In the genomic region with DNA sequence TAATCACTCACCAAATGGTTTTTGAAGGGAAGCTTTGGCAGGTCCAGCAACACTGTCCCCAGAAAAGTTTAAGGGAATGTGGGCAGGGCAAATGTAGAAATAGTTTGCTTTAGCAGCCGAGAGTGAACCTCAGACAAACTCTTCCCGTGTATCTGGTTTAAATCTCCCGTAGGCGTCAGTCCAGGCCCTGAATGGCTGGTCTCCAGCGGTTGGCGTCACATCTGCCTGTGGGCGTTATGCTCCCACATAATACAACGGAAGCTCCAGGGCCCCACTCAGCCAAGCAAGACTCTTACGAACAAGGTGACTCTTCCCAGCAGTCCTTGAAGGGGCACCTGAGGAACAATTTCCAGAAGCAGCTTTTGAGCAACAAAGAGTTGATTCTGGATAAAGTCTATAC, we compare ENCODE assay signal across 11 cellular contexts. TPM values are rescaled to one million over a fixed set of nuclear protein-coding genes. Genes with fewer than 3 reads are reported as not detected.
A peak's percentile ranks its signal among the peaks of the same experiment; 100 is the strongest.
DNase-seq lines count a peak whose midpoint lies in the region; ATAC-seq and TF ChIP-seq lines count a peak whose summit lies in the region.
"Had no signal": no experiment of that assay in that cellular context is flagged by ENCODE, and none has a peak within 500 bp of the region (broad histone marks: within the 10 kb centered on the region; RNA-seq: fewer than 3 reads in every experiment).

No MANE protein-coding gene starts in this region.

- H3K27ac ChIP-seq in cardiac muscle cell (peak overlapping the region; percentile 86), esophagus (ENCODE audit: low read depth in 2 of 2, low read length in 1 of 2) (peak overlapping the region; percentile 86 to 93), muscle layer of duodenum (ENCODE audit: low read length) (peak overlapping the region; percentile 89), vagina (peak overlapping the region; percentile 75)

- H3K4me1 ChIP-seq in cardiac muscle cell (ENCODE audit: low read depth) (peaks cover 10% of the 10 kb centered on the region), esophagus (ENCODE audit: control insufficient read depth in 2 of 2, insufficient read depth in 2 of 2, low read length in 1 of 2) (peaks cover 0 to 12% of the 10 kb centered on the region in 2 donors), muscle layer of duodenum (ENCODE audit: control insufficient read depth in 1 of 2, insufficient read depth in 2 of 2, low read length in 2 of 2) (peaks cover 8 to 20% of the 10 kb centered on the region in 2 donors), vagina (peaks cover 24% of the 10 kb centered on the region)

- no peaks in the 10 kb centered on the region for H3K27me3 ChIP-seq in cardiac muscle cell
- H3K27me3 ChIP-seq in esophagus (ENCODE audit: control insufficient read depth in 1 of 2, insufficient read depth in 2 of 2, low read length in 2 of 2), result no peaks in the 10 kb centered on the region
- no peaks in the 10 kb centered on the region for H3K27me3 ChIP-seq in muscle layer of duodenum (ENCODE audit: low read depth, low read length)
- H3K27me3 ChIP-seq in vagina, result no peaks in the 10 kb centered on the region

- TF ChIP-seq CTCF in cardiac muscle cell (IDR thresholded peaks at IDR 0.05; ENCODE audit: low read depth, low read length) (no peak), vagina (IDR thresholded peaks at IDR 0.05) (no peak)

- no peaks in the 10 kb centered on the region for H3K36me3 ChIP-seq in cardiac muscle cell
- H3K36me3 ChIP-seq in esophagus (ENCODE audit: control insufficient read depth in 2 of 2, insufficient read depth in 2 of 2, low read length in 1 of 2), result no peaks in the 10 kb centered on the region
- no peaks in the 10 kb centered on the region for H3K36me3 ChIP-seq in muscle layer of duodenum (ENCODE audit: control insufficient read depth in 1 of 2, insufficient read depth in 2 of 2, low read length in 2 of 2)
- no peaks in the 10 kb centered on the region for H3K36me3 ChIP-seq in vagina

- WGBS in esophagus, 2 donors, result 34 to 37% methylated on average over 9 of the region's 9 CpGs

- no peak overlapping the region for H3K4me3 ChIP-seq in cardiac muscle cell
- H3K4me3 ChIP-seq in esophagus (ENCODE audit: low read depth in 1 of 2, low read length in 2 of 2), result no peak overlapping the region
- peak overlapping the region; percentile 57 to 85 for H3K4me3 ChIP-seq in muscle layer of duodenum (ENCODE audit: low read depth in 1 of 2, low read length in 2 of 2)
- H3K4me3 ChIP-seq in vagina, result no peak overlapping the region

- DNase-seq in cardiac muscle cell (ENCODE audit: low read depth in 1 of 2, low spot score in 1 of 2) (no peak), Right ventricle myocardium superior (no peak), vagina (ENCODE audit: extremely low spot score in 2 of 2) (no peak), NCI-H2196 treated with DMSO at 0.1 percent for 48 hours (lab: John Stamatoyannopoulos, UW; ENCODE audit: unreplicated experiment) (no peak)
- DNase-seq: activated CD4-positive, CD25-positive, alpha-beta regulatory T cell treated with anti-CD3 and anti-CD28 coated beads, Interleukin-2, amount 50 U/mL, for 72 hours; mesendoderm; stimulated activated CD4-positive, alpha-beta T cell treated with anti-CD3 and anti-CD28 coated beads, Interleukin-2, amount 100 ng/mL, for 24 hours had no signal

- ATAC-seq in Right ventricle myocardium superior (ENCODE audit: poor library complexity) (no peak), HG02571 (IDR thresholded peaks at IDR 0.05; ENCODE audit: unreplicated experiment) (no peak), GM19035 (IDR thresholded peaks at IDR 0.05; ENCODE audit: unreplicated experiment) (no peak)

- intact Hi-C loops in Right ventricle myocardium superior (cut with DNase I) (no loop called here), vagina (cut with DNase I) (no loop called here)

- H3K9me3 ChIP-seq in cardiac muscle cell (ENCODE audit: low read depth), result no peaks in the 10 kb centered on the region
- no peaks in the 10 kb centered on the region for H3K9me3 ChIP-seq in esophagus (ENCODE audit: control insufficient read depth in 2 of 2, insufficient read depth in 1 of 2, low read depth in 1 of 2, low read length in 1 of 2)
- no peaks in the 10 kb centered on the region for H3K9me3 ChIP-seq in muscle layer of duodenum (ENCODE audit: control insufficient read depth in 1 of 2, low read length in 2 of 2)
- H3K9me3 ChIP-seq in vagina, result no peaks in the 10 kb centered on the region

- TF ChIP-seq POLR2A in vagina (IDR thresholded peaks at IDR 0.05), result no peak

RNA-seq across cellular contexts. Expression of a gene that starts 0.9 kb away (rescaled TPM):
- total RNA-seq in cardiac muscle cell (2.5 and 8.2 TPM in 2 replicates), Right ventricle myocardium superior (11.3 TPM), vagina (not detected)
- polyA plus RNA-seq in cardiac muscle cell (7.7 and 9.8 TPM in 2 replicates), esophagus (1 to 10 TPM in 1 of 2 donors, under 1 TPM in 1; 0.88 to 3.3 TPM)

RNA-seq across cellular contexts. Expression of a gene that starts 6.6 kb away (rescaled TPM):
- 28.7 and 41.3 TPM in 2 replicates for total RNA-seq in cardiac muscle cell
- polyA plus RNA-seq in cardiac muscle cell, result 61.5 and 86.7 TPM in 2 replicates
- 11.9 TPM for total RNA-seq in Right ventricle myocardium superior
- 10 to 100 TPM; 12.0 to 24.1 TPM for polyA plus RNA-seq in esophagus
- total RNA-seq in vagina, result 32.4 TPM

RNA-seq across cellular contexts. Expression of a gene that starts 19.1 kb away (rescaled TPM):
- total RNA-seq in cardiac muscle cell (13.6 and 21.7 TPM in 2 replicates), Right ventricle myocardium superior (21.8 TPM), vagina (32.9 TPM)
- polyA plus RNA-seq in cardiac muscle cell (24.4 and 30.8 TPM in 2 replicates), esophagus (1 to 10 TPM; 8.0 to 9.0 TPM)

RNA-seq across cellular contexts. Expression of a gene that starts 56.5 kb away (rescaled TPM):
- total RNA-seq in cardiac muscle cell, result 74.7 and 124 TPM in 2 replicates
- polyA plus RNA-seq in cardiac muscle cell, result 62.5 and 81.5 TPM in 2 replicates
- total RNA-seq in Right ventricle myocardium superior, result 109 TPM
- 10 to 100 TPM; 18.6 to 27.8 TPM for polyA plus RNA-seq in esophagus
- 58.4 TPM for total RNA-seq in vagina

Comparison
In these comparisons a context has a peak if more than half of its experiments do, and no peak if none do; other contexts are left out.
1. H3K4me3 ChIP-seq: peak in muscle layer of duodenum (2 of 2); none in cardiac muscle cell (single experiment), esophagus (0 of 2) and vagina (0 of 2).
2. Peak in every context shown above with its lines, with median percentiles within 50 percentile points of each other: H3K27ac ChIP-seq.